ENCODE assay signal across 24 cellular contexts in genomic region chr17:1077536-1078061, GRCh38.
DNase-seq lines count a peak whose midpoint lies in the region; ATAC-seq, FAIRE-seq and TF ChIP-seq lines count a peak whose summit lies in the region.
"Had no signal": no experiment of that assay in that cellular context is flagged by ENCODE, and none has a peak within 500 bp of the region (broad histone marks: within the 10 kb centered on the region; RNA-seq: fewer than 3 reads in every experiment).

No MANE protein-coding gene starts in this region.

- H3K4me3 ChIP-seq in BLaER1 (no peak overlapping the region), RWPE2 (ENCODE audit: severe bottlenecking) (no peak overlapping the region), mucosa of descending colon (no peak overlapping the region), SJCRH30 (no peak overlapping the region)
- H3K4me3 ChIP-seq: smooth muscle cell, upper lobe of left lung had no signal

- no peak overlapping the region for H3K9ac ChIP-seq in BLaER1

- no peak for FAIRE-seq in urothelium cell line (lab: Jason Lieb, UNC)
- FAIRE-seq: D721Med, endometrium, frontal cortex had no signal

- peaks cover 32% of the 10 kb centered on the region for H3K36me3 ChIP-seq in BLaER1
- peaks cover 11% of the 10 kb centered on the region for H3K36me3 ChIP-seq in RWPE2 (ENCODE audit: low read depth)
- no peaks in the 10 kb centered on the region for H3K36me3 ChIP-seq in mucosa of descending colon (ENCODE audit: low read depth)
- H3K36me3 ChIP-seq in SJCRH30: no peaks in the 10 kb centered on the region

- no peaks in the 10 kb centered on the region for H3K27me3 ChIP-seq in BLaER1
- H3K27me3 ChIP-seq in RWPE2 (ENCODE audit: insufficient read depth, poor library complexity, severe bottlenecking): no peaks in the 10 kb centered on the region
- no peaks in the 10 kb centered on the region for H3K27me3 ChIP-seq in SJCRH30
- H3K27me3 ChIP-seq: upper lobe of left lung had no signal

- no peak overlapping the region for H3K27ac ChIP-seq in BLaER1
- H3K27ac ChIP-seq in RWPE2 (ENCODE audit: poor library complexity, severe bottlenecking): no peak overlapping the region
- H3K27ac ChIP-seq in SJCRH30: no peak overlapping the region
- H3K27ac ChIP-seq: upper lobe of left lung had no signal

- H3K4me1 ChIP-seq in BLaER1 (peaks cover 17% of the 10 kb centered on the region), RWPE2 (ENCODE audit: insufficient read depth, poor library complexity, severe bottlenecking) (peaks cover 17% of the 10 kb centered on the region), mucosa of descending colon (ENCODE audit: low read depth) (peaks cover 27% of the 10 kb centered on the region), SJCRH30 (peaks cover 13% of the 10 kb centered on the region)

- peaks cover 36% of the 10 kb centered on the region; the same call in 1 of the 2 replicates for H4K20me1 ChIP-seq in BLaER1

- ATAC-seq in RWPE2 (ENCODE audit: low read depth) (no peak), mucosa of descending colon (no peak), HG03432 (IDR thresholded peaks at IDR 0.05; ENCODE audit: unreplicated experiment) (no peak)
- ATAC-seq: activated naive CD8-positive, alpha-beta T cell treated with anti-CD3 and anti-CD28 coated beads, Interleukin-2, amount 50 U/mL, for 24 hours; activated T-cell treated with anti-CD3 and anti-CD28 coated beads, Interleukin-2, amount 50 U/mL, for 4 hours; left colon had no signal

- H3K9me3 ChIP-seq in BLaER1 (no peaks in the 10 kb centered on the region), RWPE2 (ENCODE audit: severe bottlenecking) (no peaks in the 10 kb centered on the region), mucosa of descending colon (no peaks in the 10 kb centered on the region), SJCRH30 (replicated peaks) (no peaks in the 10 kb centered on the region)
- H3K9me3 ChIP-seq: upper lobe of left lung had no signal

- intact Hi-C loops in mucosa of descending colon (cut with DNase I, micrococcal nuclease): no loop called here

- peak overlapping the region; percentile 63; the same call in 1 of the 2 replicates for H3K4me2 ChIP-seq in BLaER1
- H3K4me2 ChIP-seq: smooth muscle cell had no signal

- TF ChIP-seq CTCF in RWPE2 (IDR thresholded peaks at IDR 0.05; ENCODE audit: poor library complexity, severe bottlenecking): no peak
- no peak for TF ChIP-seq CTCF in mucosa of descending colon (IDR thresholded peaks at IDR 0.05)

- DNase-seq in DMS79 (lab: John Stamatoyannopoulos, UW) (peak; percentile 39), RWPE2 (ENCODE audit: low spot score) (peak; percentile 48), mucosa of descending colon (peak in 2 of 3 donors; percentile 20 to 40), SJCRH30 (no peak), urothelium cell line (ENCODE audit: low spot score) (no peak)
- DNase-seq: activated CD4-positive, alpha-beta T cell treated with anti-CD3 and anti-CD28 coated beads, Interleukin-2, amount 10 ng/mL, durations not matched to agents 7 days and 5 days; activated gamma-delta T cell treated with Interleukin-2 at 50 U/mL for 16 hours; activated naive CD8-positive, alpha-beta T cell treated with anti-CD3 and anti-CD28 coated beads, Interleukin-2, amount 50 U/mL, for 24 hours; activated T-cell treated with anti-CD3 and anti-CD28 coated beads, Interleukin-2, amount 50 U/mL, for 4 hours; CD4-positive, CD25-positive, alpha-beta regulatory T cell; GOT3; left colon; naive B cell; NCI-H1092; NCI-H2029 treated with DMSO at 0.1 percent for 48 hours; SHP77; T1000 had no signal

Comparison
In these comparisons a context has a peak if more than half of its experiments do, and no peak if none do; other contexts are left out.
1. DNase-seq: peak in DMS79 (single experiment), RWPE2 (single experiment) and mucosa of descending colon (2 of 3); none in SJCRH30 (0 of 2) and urothelium cell line (single experiment).